Comparison of ENCODE assay signal across 39 cellular contexts in genomic region chr10:116630020-116630419, GRCh38. TPM values are rescaled to one million over a fixed set of nuclear protein-coding genes. Genes with fewer than 3 reads are reported as not detected.
"Had no signal": no experiment of that assay in that cellular context is flagged by ENCODE, and none has a peak within 500 bp of the region (broad histone marks: within the 10 kb centered on the region; RNA-seq: fewer than 3 reads in every experiment).

No MANE protein-coding gene starts in this region.

- H3K9me3 Mint-ChIP-seq: activated B cell treated with CpG ODN at 0.5 μM for 24 hours; activated CD4-positive, alpha-beta memory T cell treated with anti-CD3 and anti-CD28 coated beads for 36 hours; activated CD4-positive, alpha-beta T cell treated with anti-CD3 and anti-CD28 coated beads, Interleukin-2, amount 10 ng/mL, durations not matched to agents 24 days and 14 days; activated CD8-positive, alpha-beta T cell treated with anti-CD3 and anti-CD28 coated beads for 36 hours; activated naive CD4-positive, alpha-beta T cell treated with anti-CD3 and anti-CD28 coated beads for 36 hours; activated naive CD4-positive, alpha-beta T cell treated with anti-CD3 and anti-CD28 coated beads, Interleukin-2, amount 50 U/mL, for 72 hours; activated naive CD8-positive, alpha-beta T cell treated with anti-CD3 and anti-CD28 coated beads for 36 hours; activated T-cell treated with anti-CD3 and anti-CD28 coated beads, Interleukin-2, amount 50 U/mL, for 4 hours; activated T-cell treated with anti-CD3 and anti-CD28 coated beads, Interleukin-2, amount 50 U/mL, for 72 hours; activated T-helper 1 cell treated with anti-CD3 and anti-CD28 coated beads, Interleukin-12 subunit alpha, Interleukin-12 subunit beta, Interleukin-2, Interleukin-4 antibody, amounts not matched to agents 30 ng/mL and 10 ng/mL and 1 ng/mL, durations not matched to agents 14 hours and 24 hours and 36 hours; activated T-helper 17 cell treated with anti-CD3 and anti-CD28 coated beads, Interleukin-2, amount 50 U/mL, for 72 hours; central memory CD8-positive, alpha-beta T cell; T-helper 1 cell treated with Interleukin-12 subunit alpha and Interleukin-12 subunit beta and Interleukin-4 antibody, amounts not matched to agents 30 μg/mL and 1 μg/mL, for 36 hours; T-helper 2 cell treated with Interferon-gamma antibody and Interleukin-4, amounts not matched to agents 5 μg/mL and 100 μg/mL, for 36 hours had no signal

- H3K36me3 ChIP-seq: adrenal gland, cardiac muscle cell had no signal

- H3K27ac ChIP-seq: adrenal gland, cardiac muscle cell, VCaP had no signal

- DNase-seq: activated B cell treated with CpG ODN at 0.5 μM for 24 hours; activated CD4-positive, alpha-beta memory T cell treated with anti-CD3 and anti-CD28 coated beads for 36 hours; activated CD4-positive, alpha-beta T cell treated with anti-CD3 and anti-CD28 coated beads for 4 hours; activated CD4-positive, alpha-beta T cell treated with anti-CD3 and anti-CD28 coated beads, Interleukin-2, amount 10 ng/mL, durations not matched to agents 24 days and 14 days; activated CD4-positive, alpha-beta T cell treated with anti-CD3 and anti-CD28 coated beads, Interleukin-2, amount 50 U/mL, for 1 hour; activated CD4-positive, alpha-beta T cell treated with anti-CD3 and anti-CD28 coated beads, Interleukin-2, amount 50 U/mL, for 4 hours; activated CD4-positive, CD25-positive, alpha-beta regulatory T cell treated with anti-CD3 and anti-CD28 coated beads, Interleukin-2, amount 50 U/mL, for 72 hours; activated CD8-positive, alpha-beta memory T cell treated with anti-CD3 and anti-CD28 coated beads, Interleukin-2, amount 50 U/mL, for 4 hours; activated CD8-positive, alpha-beta T cell treated with anti-CD3 and anti-CD28 coated beads for 36 hours; activated effector memory CD4-positive, alpha-beta T cell treated with anti-CD3 and anti-CD28 coated beads, Interleukin-2, amount 50 U/mL, for 16 hours; activated gamma-delta T cell treated with Interleukin-2 at 50 U/mL for 16 hours; activated naive CD4-positive, alpha-beta T cell; activated naive CD4-positive, alpha-beta T cell treated with anti-CD3 and anti-CD28 coated beads for 36 hours; activated naive CD4-positive, alpha-beta T cell treated with anti-CD3 and anti-CD28 coated beads, Interleukin-2, amount 50 U/mL, for 16 hours; activated naive CD8-positive, alpha-beta T cell treated with anti-CD3 and anti-CD28 coated beads for 36 hours; activated T-cell treated with anti-CD3 and anti-CD28 coated beads for 4 hours; activated T-cell treated with anti-CD3 and anti-CD28 coated beads, Interleukin-2, amount 50 U/mL, for 1 hour; activated T-cell treated with anti-CD3 and anti-CD28 coated beads, Interleukin-2, amount 50 U/mL, for 4 hours; activated T-cell treated with anti-CD3 and anti-CD28 coated beads, Interleukin-2, amount 50 U/mL, for 72 hours; adrenal gland; amniotic stem cell; aorta; caudate nucleus; cerebellar nuclear complex; T-helper 1 cell; T-helper 2 cell; T-helper 9 cell had no signal

- H3K4me1 Mint-ChIP-seq: activated B cell treated with CpG ODN at 0.5 μM for 24 hours; activated CD4-positive, alpha-beta T cell treated with anti-CD3 and anti-CD28 coated beads, Interleukin-2, amount 10 ng/mL, durations not matched to agents 24 days and 14 days; activated naive CD8-positive, alpha-beta T cell treated with anti-CD3 and anti-CD28 coated beads for 36 hours; activated T-helper 17 cell treated with anti-CD3 and anti-CD28 coated beads, Interleukin-2, amount 50 U/mL, for 72 hours; central memory CD8-positive, alpha-beta T cell had no signal

- H3K27ac Mint-ChIP-seq: activated B cell treated with CpG ODN at 0.5 μM for 24 hours; activated CD4-positive, alpha-beta memory T cell treated with anti-CD3 and anti-CD28 coated beads for 36 hours; activated CD4-positive, alpha-beta T cell treated with anti-CD3 and anti-CD28 coated beads, Interleukin-2, amount 10 ng/mL, durations not matched to agents 24 days and 14 days; activated CD8-positive, alpha-beta T cell treated with anti-CD3 and anti-CD28 coated beads for 36 hours; activated naive CD4-positive, alpha-beta T cell treated with anti-CD3 and anti-CD28 coated beads for 36 hours; activated naive CD4-positive, alpha-beta T cell treated with anti-CD3 and anti-CD28 coated beads, Interleukin-2, amount 50 U/mL, for 72 hours; activated naive CD8-positive, alpha-beta T cell treated with anti-CD3 and anti-CD28 coated beads for 36 hours; activated T-cell treated with anti-CD3 and anti-CD28 coated beads, Interleukin-2, amount 50 U/mL, for 72 hours; activated T-helper 1 cell treated with anti-CD3 and anti-CD28 coated beads, Interleukin-12 subunit alpha, Interleukin-12 subunit beta, Interleukin-2, Interleukin-4 antibody, amounts not matched to agents 30 ng/mL and 10 ng/mL and 1 ng/mL, durations not matched to agents 14 hours and 24 hours and 36 hours; activated T-helper 17 cell treated with anti-CD3 and anti-CD28 coated beads, Interleukin-2, amount 50 U/mL, for 72 hours; brain; T-helper 1 cell treated with Interleukin-12 subunit alpha and Interleukin-12 subunit beta and Interleukin-4 antibody, amounts not matched to agents 30 μg/mL and 1 μg/mL, for 36 hours; T-helper 2 cell treated with Interferon-gamma antibody and Interleukin-4, amounts not matched to agents 5 μg/mL and 100 μg/mL, for 36 hours had no signal

- H3K4me3 Mint-ChIP-seq: activated B cell treated with CpG ODN at 0.5 μM for 24 hours; activated CD4-positive, alpha-beta memory T cell treated with anti-CD3 and anti-CD28 coated beads for 36 hours; activated CD4-positive, alpha-beta T cell treated with anti-CD3 and anti-CD28 coated beads, Interleukin-2, amount 10 ng/mL, durations not matched to agents 24 days and 14 days; activated CD8-positive, alpha-beta T cell treated with anti-CD3 and anti-CD28 coated beads for 36 hours; activated naive CD4-positive, alpha-beta T cell treated with anti-CD3 and anti-CD28 coated beads for 36 hours; activated naive CD8-positive, alpha-beta T cell treated with anti-CD3 and anti-CD28 coated beads for 36 hours; activated T-cell treated with anti-CD3 and anti-CD28 coated beads, Interleukin-2, amount 50 U/mL, for 4 hours; activated T-cell treated with anti-CD3 and anti-CD28 coated beads, Interleukin-2, amount 50 U/mL, for 72 hours; activated T-helper 1 cell treated with anti-CD3 and anti-CD28 coated beads, Interleukin-12 subunit alpha, Interleukin-12 subunit beta, Interleukin-2, Interleukin-4 antibody, amounts not matched to agents 30 ng/mL and 10 ng/mL and 1 ng/mL, durations not matched to agents 14 hours and 24 hours and 36 hours; activated T-helper 17 cell treated with anti-CD3 and anti-CD28 coated beads, Interleukin-2, amount 50 U/mL, for 72 hours; brain; central memory CD8-positive, alpha-beta T cell; T-helper 1 cell treated with Interleukin-12 subunit alpha and Interleukin-12 subunit beta and Interleukin-4 antibody, amounts not matched to agents 30 μg/mL and 1 μg/mL, for 36 hours; T-helper 2 cell treated with Interferon-gamma antibody and Interleukin-4, amounts not matched to agents 5 μg/mL and 100 μg/mL, for 36 hours had no signal

- H3K9me3 ChIP-seq: adrenal gland had no signal

- H3K4me3 ChIP-seq: adrenal gland, cardiac muscle cell had no signal

- H3K36me3 Mint-ChIP-seq: activated CD4-positive, alpha-beta memory T cell treated with anti-CD3 and anti-CD28 coated beads for 36 hours; activated naive CD4-positive, alpha-beta T cell treated with anti-CD3 and anti-CD28 coated beads, Interleukin-2, amount 50 U/mL, for 72 hours; activated naive CD8-positive, alpha-beta T cell treated with anti-CD3 and anti-CD28 coated beads for 36 hours; brain had no signal

- ATAC-seq: activated CD8-positive, alpha-beta T cell treated with anti-CD3 and anti-CD28 coated beads for 36 hours; activated naive CD4-positive, alpha-beta T cell treated with anti-CD3 and anti-CD28 coated beads, Interleukin-2, amount 50 U/mL, for 72 hours; activated T-cell treated with anti-CD3 and anti-CD28 coated beads, Interleukin-2, amount 50 U/mL, for 4 hours; activated T-cell treated with anti-CD3 and anti-CD28 coated beads, Interleukin-2, amount 50 U/mL, for 72 hours; activated T-helper 17 cell treated with anti-CD3 and anti-CD28 coated beads, Interleukin-2, amount 50 U/mL, for 72 hours had no signal

RNA-seq across cellular contexts. Expression of gene PNLIPRP2, which starts 9.3 kb away (rescaled TPM):
- total RNA-seq: activated B cell treated with CpG ODN at 0.5 μM for 24 hours; activated CD4-positive, alpha-beta memory T cell treated with anti-CD3 and anti-CD28 coated beads for 36 hours; activated CD4-positive, alpha-beta T cell treated with anti-CD3 and anti-CD28 coated beads, Interleukin-2, amount 10 ng/mL, durations not matched to agents 24 days and 14 days; activated CD8-positive, alpha-beta memory T cell treated with anti-CD3 and anti-CD28 coated beads for 36 hours; activated CD8-positive, alpha-beta T cell treated with anti-CD3 and anti-CD28 coated beads for 36 hours; activated naive CD4-positive, alpha-beta T cell treated with anti-CD3 and anti-CD28 coated beads for 36 hours; activated naive CD4-positive, alpha-beta T cell treated with anti-CD3 and anti-CD28 coated beads, Interleukin-2, amount 50 U/mL, for 72 hours; activated naive CD8-positive, alpha-beta T cell treated with anti-CD3 and anti-CD28 coated beads for 36 hours; activated T-cell treated with anti-CD3 and anti-CD28 coated beads, Interleukin-2, amount 50 U/mL, for 72 hours; activated T-helper 1 cell treated with anti-CD3 and anti-CD28 coated beads, Interleukin-12 subunit alpha, Interleukin-12 subunit beta, Interleukin-2, Interleukin-4 antibody, amounts not matched to agents 30 ng/mL and 10 ng/mL and 1 ng/mL, durations not matched to agents 14 hours and 24 hours and 36 hours; activated T-helper 17 cell treated with anti-CD3 and anti-CD28 coated beads, Interleukin-2, amount 50 U/mL, for 72 hours; astrocyte; bronchial epithelial cell; cardiac muscle cell had no signal
- polyA plus RNA-seq: cardiac muscle cell had no signal

RNA-seq across cellular contexts. Expression of gene PNLIPRP1, which starts 39.3 kb away (rescaled TPM):
- total RNA-seq: activated B cell treated with CpG ODN at 0.5 μM for 24 hours; activated CD4-positive, alpha-beta memory T cell treated with anti-CD3 and anti-CD28 coated beads for 36 hours; activated CD4-positive, alpha-beta T cell treated with anti-CD3 and anti-CD28 coated beads, Interleukin-2, amount 10 ng/mL, durations not matched to agents 24 days and 14 days; activated CD8-positive, alpha-beta memory T cell treated with anti-CD3 and anti-CD28 coated beads for 36 hours; activated CD8-positive, alpha-beta T cell treated with anti-CD3 and anti-CD28 coated beads for 36 hours; activated naive CD4-positive, alpha-beta T cell treated with anti-CD3 and anti-CD28 coated beads for 36 hours; activated naive CD4-positive, alpha-beta T cell treated with anti-CD3 and anti-CD28 coated beads, Interleukin-2, amount 50 U/mL, for 72 hours; activated naive CD8-positive, alpha-beta T cell treated with anti-CD3 and anti-CD28 coated beads for 36 hours; activated T-cell treated with anti-CD3 and anti-CD28 coated beads, Interleukin-2, amount 50 U/mL, for 72 hours; activated T-helper 1 cell treated with anti-CD3 and anti-CD28 coated beads, Interleukin-12 subunit alpha, Interleukin-12 subunit beta, Interleukin-2, Interleukin-4 antibody, amounts not matched to agents 30 ng/mL and 10 ng/mL and 1 ng/mL, durations not matched to agents 14 hours and 24 hours and 36 hours; activated T-helper 17 cell treated with anti-CD3 and anti-CD28 coated beads, Interleukin-2, amount 50 U/mL, for 72 hours; astrocyte; bronchial epithelial cell; cardiac muscle cell had no signal
- polyA plus RNA-seq: cardiac muscle cell had no signal
